Comparison of ENCODE assay signal across 1 cellular context in genomic region chr6:137208279-137208678, GRCh38.
TF ChIP-seq lines count a peak whose summit lies in the region.

No MANE protein-coding gene starts in this region.

TF ChIP-seq in K562, 482 proteins besides CTCF, POLR2A, EP300 and RAD21:
- TF ChIP-seq ZFP36 (IDR thresholded peaks at IDR 0.05; ENCODE audit: low read depth, low read length, partially characterized antibody) (peak; percentile 41), ZNF592 (IDR thresholded peaks at IDR 0.05) (no peak)
